8 cellular contexts compared by ENCODE assay signal in genomic region chrX:15336023-15336413, GRCh38. TPM values are rescaled to one million over a fixed set of nuclear protein-coding genes. Genes with fewer than 3 reads are reported as not detected.
DNase-seq lines count a peak whose midpoint lies in the region; ATAC-seq and TF ChIP-seq lines count a peak whose summit lies in the region.

No MANE protein-coding gene starts in this region.

- peak overlapping the region; percentile 85 for H3K4me3 ChIP-seq in left ventricle myocardium inferior
- peak overlapping the region; percentile 17 to 69 (median 54) for H3K4me3 ChIP-seq in Peyer's patch
- peak overlapping the region; percentile 92 for H3K4me3 ChIP-seq in iPS-20b (ENCODE audit: low read length)

- H3K9me3 ChIP-seq in left ventricle myocardium inferior (replicated peaks) (no peaks in the 10 kb centered on the region), Peyer's patch (no peaks in the 10 kb centered on the region), iPS-20b (ENCODE audit: insufficient read depth, low read depth, low read length) (no peaks in the 10 kb centered on the region)

- H3K27ac ChIP-seq in left ventricle myocardium inferior (replicated peaks) (peak overlapping the region; percentile 90), Peyer's patch (peak overlapping the region in 1 of 4 donors; percentile 39), iPS-20b (ENCODE audit: low read length) (no peak overlapping the region)

- ATAC-seq in Right ventricle myocardium inferior: no peak
- no peak for ATAC-seq in HG02623 (IDR thresholded peaks at IDR 0.05; ENCODE audit: unreplicated experiment)

- no peak for TF ChIP-seq CTCF in left ventricle myocardium inferior (IDR thresholded peaks at IDR 0.05; ENCODE audit: borderline replicate concordance)
- TF ChIP-seq CTCF in Peyer's patch (IDR thresholded peaks at IDR 0.05): no peak

- peaks cover 7% of the 10 kb centered on the region for H3K36me3 ChIP-seq in left ventricle myocardium inferior
- no peaks in the 10 kb centered on the region for H3K36me3 ChIP-seq in Peyer's patch
- peaks cover 8% of the 10 kb centered on the region for H3K36me3 ChIP-seq in iPS-20b (ENCODE audit: insufficient read depth, low read depth, low read length)

- no peak for TF ChIP-seq POLR2A in Peyer's patch (IDR thresholded peaks at IDR 0.05)

- intact Hi-C loops in left ventricle myocardium inferior (cut with micrococcal nuclease): no loop called here
- intact Hi-C loops in Right ventricle myocardium inferior (cut with DNase I): loop anchor here (5.0 kb wide), 1 partner anchor 34 kb away; no protein-coding TSS in a partner anchor

- H3K27me3 ChIP-seq in left ventricle myocardium inferior (ENCODE audit: low read depth) (no peaks in the 10 kb centered on the region), Peyer's patch (no peaks in the 10 kb centered on the region), iPS-20b (ENCODE audit: insufficient read depth, low read length) (no peaks in the 10 kb centered on the region)

- H3K4me1 ChIP-seq in left ventricle myocardium inferior (peaks cover 23% of the 10 kb centered on the region), Peyer's patch (no peaks in the 10 kb centered on the region), iPS-20b (ENCODE audit: insufficient read depth, low read length) (no peaks in the 10 kb centered on the region)

- no peak for DNase-seq in left ventricle myocardium inferior
- no peak for DNase-seq in Right ventricle myocardium inferior (ENCODE audit: missing footprints)
- DNase-seq in Peyer's patch: no peak
- peak; percentile 47 for DNase-seq in amniotic epithelial cell (ENCODE audit: low read depth)
- DNase-seq in stimulated activated CD4-positive, alpha-beta T cell treated with anti-CD3 and anti-CD28 coated beads, Interleukin-2, amount 100 ng/mL, for 48 hours: peak; percentile 7 to 10
- DNase-seq in NCI-H187 treated with DMSO at 0.1 percent for 48 hours (lab: John Stamatoyannopoulos, UW): no peak

- peak overlapping the region; percentile 68; the same call in 1 of the 2 replicates for H3K9ac ChIP-seq in iPS-20b (ENCODE audit: low read depth, low read length)

RNA-seq across cellular contexts. Expression of gene PIGA, which starts 0.7 kb away (rescaled TPM):
- total RNA-seq in left ventricle myocardium inferior (3.8 TPM), Right ventricle myocardium inferior (3.8 TPM), Peyer's patch (10 to 100 TPM in 2 of 4 donors, 1 to 10 TPM in 2; 3.9 to 14.9 (median 10.6) TPM)

RNA-seq across cellular contexts. Expression of gene ASB11, which starts 20.6 kb away (rescaled TPM):
- total RNA-seq in left ventricle myocardium inferior (116 TPM), Right ventricle myocardium inferior (85.9 TPM), Peyer's patch (not detected)

RNA-seq across cellular contexts. Expression of gene VEGFD, which starts 48.2 kb away (rescaled TPM):
- total RNA-seq in left ventricle myocardium inferior (8.3 TPM), Right ventricle myocardium inferior (23.5 TPM), Peyer's patch (1 to 10 TPM in 2 of 4 donors, not detected in 2; 1.9 to 3.4 TPM)

Comparison
In these comparisons a context has a peak if more than half of its experiments do, and no peak if none do; other contexts are left out.
1. DNase-seq: peak in amniotic epithelial cell (single experiment) and stimulated activated CD4-positive, alpha-beta T cell treated with anti-CD3 and anti-CD28 coated beads, Interleukin-2, amount 100 ng/mL, for 48 hours (2 of 2); none in left ventricle myocardium inferior (single experiment), Right ventricle myocardium inferior (single experiment), Peyer's patch (0 of 3) and NCI-H187 treated with DMSO at 0.1 percent for 48 hours (single experiment).
2. RNA of gene ASB11, which starts 20.6 kb away (total RNA-seq): 116 TPM in left ventricle myocardium inferior (single experiment) and 85.9 TPM in Right ventricle myocardium inferior (single experiment); not detected in Peyer's patch; every median in the first group is over 10 times any median in the second.
3. Peak in every context shown above with its lines, with median percentiles within 50 percentile points of each other: H3K4me3 ChIP-seq.